Comparison of ENCODE assay signal across 21 cellular contexts in the genomic region with DNA sequence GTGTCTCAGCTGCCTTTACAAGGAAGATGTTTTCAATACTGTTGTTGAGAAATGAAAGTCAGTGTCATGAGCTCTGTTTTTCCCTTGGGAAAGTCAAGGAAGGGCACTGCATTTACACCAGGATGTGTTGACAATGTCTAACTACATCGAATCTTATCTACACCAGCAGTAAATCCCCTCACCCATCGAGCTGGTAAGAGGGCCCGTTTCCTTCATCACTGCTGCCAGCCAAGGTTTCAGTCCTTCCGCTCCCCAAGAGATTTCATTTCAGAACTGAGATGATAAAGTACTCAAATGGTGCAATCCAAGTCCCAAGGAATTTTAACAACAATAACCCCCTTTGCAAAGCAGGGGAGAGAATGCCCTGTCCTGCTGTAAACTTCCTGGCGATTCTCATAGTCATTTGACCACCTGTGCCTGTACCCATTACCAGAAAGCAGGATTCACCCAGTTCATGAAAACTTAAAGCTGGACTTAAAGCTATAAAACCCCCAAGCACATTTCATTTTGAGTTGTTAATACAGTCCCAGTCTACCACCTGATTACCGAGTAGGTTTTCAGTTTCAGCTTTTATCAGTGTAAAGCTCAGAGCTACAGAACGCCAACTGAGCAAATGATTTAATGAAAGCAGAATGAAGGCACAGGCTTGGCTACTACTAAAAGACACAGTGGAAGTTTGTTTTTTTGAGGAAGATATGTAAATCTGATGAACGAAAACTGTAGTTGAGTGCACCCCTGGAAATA.
DNase-seq lines count a peak whose midpoint lies in the region; ATAC-seq, FAIRE-seq and TF ChIP-seq lines count a peak whose summit lies in the region.
"Had no signal": no experiment of that assay in that cellular context is flagged by ENCODE, and none has a peak within 500 bp of the region (broad histone marks: within the 10 kb centered on the region; RNA-seq: fewer than 3 reads in every experiment).

No MANE protein-coding gene starts in this region.

- BruUV-seq in GM12878 (replicated peaks; lab: Mats Ljungman, UMichigan): no TSS peak

- no peak for TF ChIP-seq CTCF in GM12878 (IDR thresholded peaks at IDR 0.05 in 2 of 3, conservative IDR thresholded peaks at IDR 0.05 in 1 of 3; ENCODE audit: control insufficient read depth in 2 of 3, extremely low read depth in 1 of 3, insufficient read depth in 1 of 3, low read depth in 3 of 3, low read length in 3 of 3)

- no peak for TF ChIP-seq RAD21 in GM12878 (IDR thresholded peaks at IDR 0.05; ENCODE audit: insufficient read depth, low read depth, low read length)

- DNase-seq in activated T-cell treated with anti-CD3 and anti-CD28 coated beads, Interleukin-2, amount 50 U/mL, for 72 hours: no peak
- DNase-seq in activated T-cell treated with anti-CD3 and anti-CD28 coated beads for 4 hours (no peak), GM18507 (ENCODE audit: extremely low spot score, insufficient read length, low read depth) (no peak), GM12878 (ENCODE audit: low read depth, low spot score) (no peak), H7 (no peak), DMS153 (lab: John Stamatoyannopoulos, UW) (no peak), NCI-H1694 treated with DMSO at 0.1 percent for 48 hours (lab: John Stamatoyannopoulos, UW) (no peak)
- DNase-seq: activated CD4-positive, alpha-beta T cell treated with anti-CD3 and anti-CD28 coated beads for 4 hours; activated T-cell treated with anti-CD3 and anti-CD28 coated beads, Interleukin-2, amount 50 U/mL, for 1 hour; head of caudate nucleus; Karpas-422; left ventricle myocardium superior; NCI-H1092; NCI-H510A treated with DMSO at 0.1 percent for 48 hours; RPMI8226; stimulated activated CD8-positive, alpha-beta memory T cell treated with anti-CD3 and anti-CD28 coated beads, Interleukin-4, amount 100 ng/mL, for 48 hours had no signal

- no peak overlapping the region for H3K27ac Mint-ChIP-seq in activated T-cell treated with anti-CD3 and anti-CD28 coated beads, Interleukin-2, amount 50 U/mL, for 72 hours

- no peaks in the 10 kb centered on the region; the same call in 2 of the 3 replicates for H3K9me3 ChIP-seq in GM12878 (replicated peaks; ENCODE audit: control insufficient read depth, insufficient read depth, low read length)

- no peaks in the 10 kb centered on the region for H3K27me3 Mint-ChIP-seq in activated T-cell treated with anti-CD3 and anti-CD28 coated beads, Interleukin-2, amount 50 U/mL, for 72 hours (ENCODE audit: low read depth)

- no peaks in the 10 kb centered on the region for H4K20me1 ChIP-seq in GM12878 (ENCODE audit: control insufficient read depth, insufficient read depth)

- H3K9ac ChIP-seq in GM12878 (ENCODE audit: control insufficient read depth, insufficient read depth, low read length): no peak overlapping the region

- intact Hi-C loops in GM12878 (cut with micrococcal nuclease; ENCODE audit: unreplicated experiment): no loop called here

- H3K27me3 ChIP-seq in GM12878 (replicated peaks in 1 of 2; ENCODE audit: control insufficient read depth in 2 of 2, insufficient read depth in 2 of 2, low read length in 1 of 2) (no peaks in the 10 kb centered on the region), H7 (ENCODE audit: control insufficient read depth, insufficient read depth, low read length) (no peaks in the 10 kb centered on the region)
- H3K27me3 ChIP-seq: suprapubic skin had no signal

- CTCF ChIA-PET in GM12878 (lab: Yijun Ruan, JAX): interaction anchor here (0.6 to 5.6 kb wide), 17 partner anchors 14 to 238 kb away, joined by 3 to 40 read pairs (median 3); no protein-coding TSS in a partner anchor

- peak overlapping the region; percentile 83 for H2AFZ ChIP-seq in GM12878 (ENCODE audit: control insufficient read depth, low read depth, low read length)

- no peak for TF ChIP-seq EP300 in GM12878 (IDR thresholded peaks at IDR 0.05; ENCODE audit: borderline replicate concordance in 1 of 2, control insufficient read depth in 1 of 2, low read depth in 2 of 2, low read length in 2 of 2)

- H3K4me2 ChIP-seq in GM12878 (ENCODE audit: control insufficient read depth, insufficient read depth): peak overlapping the region; percentile 53

- H3K9me3 Mint-ChIP-seq in activated T-cell treated with anti-CD3 and anti-CD28 coated beads, Interleukin-2, amount 50 U/mL, for 72 hours: peaks cover 9 to 10% of the 10 kb centered on the region in 2 donors

- peak overlapping the region; percentile 1 to 56 for H3K4me3 Mint-ChIP-seq in activated T-cell treated with anti-CD3 and anti-CD28 coated beads, Interleukin-2, amount 50 U/mL, for 72 hours
- H3K4me3 Mint-ChIP-seq: brain had no signal

- 0 out of 2 replicates have a peak overlapping the region, but pooled peaks have one; percentile 25 for H3K27ac ChIP-seq in GM12878 (ENCODE audit: control insufficient read depth, insufficient read depth)
- H3K27ac ChIP-seq: C4-2B, coronary artery, suprapubic skin had no signal

- peaks cover 8 to 10% of the 10 kb centered on the region in 2 donors for H3K36me3 Mint-ChIP-seq in activated T-cell treated with anti-CD3 and anti-CD28 coated beads, Interleukin-2, amount 50 U/mL, for 72 hours (ENCODE audit: insufficient read depth in 2 of 2)
- H3K36me3 Mint-ChIP-seq: brain had no signal

- POLR2A ChIA-PET in GM12878 (lab: Charles Lee): interaction anchor here (1.0 to 1.5 kb wide), 5 partner anchors 21 to 141 kb away, joined by 3 to 6 read pairs (median 3); no protein-coding TSS in a partner anchor

- peaks cover 5% of the 10 kb centered on the region for H3K4me1 ChIP-seq in GM12878 (ENCODE audit: control insufficient read depth, insufficient read depth, low read length)
- H3K4me1 ChIP-seq: suprapubic skin had no signal

- H3K4me1 Mint-ChIP-seq in activated T-cell treated with anti-CD3 and anti-CD28 coated beads, Interleukin-2, amount 50 U/mL, for 72 hours (ENCODE audit: low read depth): peaks cover 23% of the 10 kb centered on the region
- H3K4me1 Mint-ChIP-seq: brain had no signal

- in situ Hi-C loops in GM12878 (cut with MboI): no loop called here

- H3K4me3 ChIP-seq in GM12878 (no peak overlapping the region; the same call in 1 of the 2 replicates), H7 (ENCODE audit: insufficient read depth, low read depth, low read length) (no peak overlapping the region)
- H3K4me3 ChIP-seq: coronary artery, suprapubic skin had no signal

- RAD21 ChIA-PET in GM12878 (lab: Charles Lee; ENCODE audit: unreplicated experiment): interaction anchor here (0.6 to 2.6 kb wide), 41 partner anchors 10 to 322 kb away, joined by 3 to 20 read pairs (median 4); a partner anchor contains a TSS

- SMC1A ChIA-PET in GM12878 (lab: Charles Lee; ENCODE audit: uncharacterized antibody, unreplicated experiment): interaction anchor here (0.7 to 7.2 kb wide), 46 partner anchors 9 to 322 kb away, joined by 3 to 116 read pairs (median 4); no protein-coding TSS in a partner anchor

- ATAC-seq in activated T-cell treated with anti-CD3 and anti-CD28 coated beads, Interleukin-2, amount 50 U/mL, for 72 hours (replicated peaks in 1 of 2): peak; percentile 39 to 78
- ATAC-seq in GM21786 (IDR thresholded peaks at IDR 0.05; ENCODE audit: unreplicated experiment) (peak; percentile 78), GM12878 (peak; percentile 77)
- ATAC-seq: left ventricle myocardium superior had no signal

- no peak for TF ChIP-seq POLR2A in GM12878 (IDR thresholded peaks at IDR 0.05; ENCODE audit: low read depth, low read length)

- WGBS in GM12878 (ENCODE audit: insufficient coverage, insufficient replicate concordance, low lambda C conversion rate, missing lambda C conversion rate): 0% methylated on average over 8 of the region's 8 CpGs

- FAIRE-seq in GM18507 (lab: Jason Lieb, UNC) (peak; percentile 59), GM12878 (lab: Jason Lieb, UNC) (no peak)

- no peaks in the 10 kb centered on the region for H3K79me2 ChIP-seq in GM12878 (ENCODE audit: control insufficient read depth, insufficient read depth, low read length)

- no peaks in the 10 kb centered on the region for H3K36me3 ChIP-seq in GM12878 (ENCODE audit: control insufficient read depth in 2 of 2, insufficient read depth in 2 of 2, low read length in 1 of 2)
- H3K36me3 ChIP-seq in H7 (replicated peaks; ENCODE audit: control insufficient read depth, insufficient read depth, low read length): no peaks in the 10 kb centered on the region
- H3K36me3 ChIP-seq: suprapubic skin had no signal

TF ChIP-seq in GM12878, 131 proteins besides CTCF, POLR2A, EP300 and RAD21 (continues in another document):
- TF ChIP-seq DPF2 (IDR thresholded peaks at IDR 0.05) (no peak), ETV6 (conservative IDR thresholded peaks at IDR 0.05 in 1 of 2, IDR thresholded peaks at IDR 0.05 in 1 of 2; ENCODE audit: borderline replicate concordance in 1 of 2, low read depth in 1 of 2) (0 out of 4 replicates have a peak, but pooled peaks of 1 of the 2 experiments have one; percentile 34), SUPT20H (IDR thresholded peaks at IDR 0.05; ENCODE audit: borderline replicate concordance, control insufficient read depth, low read depth, low read length) (no peak), NFIC (IDR thresholded peaks at IDR 0.05; ENCODE audit: low read depth, low read length) (no peak; the same call in 1 of the 2 replicates), RBBP5 (conservative IDR thresholded peaks at IDR 0.05) (no peak), POLR2AphosphoS2 (IDR thresholded peaks at IDR 0.05; ENCODE audit: low read depth, low read length) (no peak), BCL11A (IDR thresholded peaks at IDR 0.05; ENCODE audit: low read depth, low read length) (0 out of 2 replicates have a peak, but pooled peaks have one; percentile 17), CREB1 (IDR thresholded peaks at IDR 0.05; ENCODE audit: low read depth) (no peak)
- TF ChIP-seq, protein P1, sequence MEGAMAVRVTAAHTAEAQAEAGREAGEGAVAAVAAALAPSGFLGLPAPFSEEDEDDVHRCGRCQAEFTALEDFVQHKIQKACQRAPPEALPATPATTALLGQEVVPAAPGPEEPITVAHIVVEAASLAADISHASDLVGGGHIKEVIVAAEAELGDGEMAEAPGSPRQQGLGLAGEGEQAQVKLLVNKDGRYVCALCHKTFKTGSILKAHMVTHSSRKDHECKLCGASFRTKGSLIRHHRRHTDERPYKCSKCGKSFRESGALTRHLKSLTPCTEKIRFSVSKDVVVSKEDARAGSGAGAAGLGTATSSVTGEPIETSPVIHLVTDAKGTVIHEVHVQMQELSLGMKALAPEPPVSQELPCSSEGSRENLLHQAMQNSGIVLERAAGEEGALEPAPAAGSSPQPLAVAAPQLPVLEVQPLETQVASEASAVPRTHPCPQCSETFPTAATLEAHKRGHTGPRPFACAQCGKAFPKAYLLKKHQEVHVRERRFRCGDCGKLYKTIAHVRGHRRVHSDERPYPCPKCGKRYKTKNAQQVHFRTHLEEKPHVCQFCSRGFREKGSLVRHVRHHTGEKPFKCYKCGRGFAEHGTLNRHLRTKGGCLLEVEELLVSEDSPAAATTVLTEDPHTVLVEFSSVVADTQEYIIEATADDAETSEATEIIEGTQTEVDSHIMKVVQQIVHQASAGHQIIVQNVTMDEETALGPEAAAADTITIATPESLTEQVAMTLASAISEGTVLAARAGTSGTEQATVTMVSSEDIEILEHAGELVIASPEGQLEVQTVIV (IDR thresholded peaks at IDR 0.05; ENCODE audit: borderline replicate concordance, partially characterized antibody): no peak
